Comparison of ENCODE assay signal across 30 cellular contexts in the genomic region with DNA sequence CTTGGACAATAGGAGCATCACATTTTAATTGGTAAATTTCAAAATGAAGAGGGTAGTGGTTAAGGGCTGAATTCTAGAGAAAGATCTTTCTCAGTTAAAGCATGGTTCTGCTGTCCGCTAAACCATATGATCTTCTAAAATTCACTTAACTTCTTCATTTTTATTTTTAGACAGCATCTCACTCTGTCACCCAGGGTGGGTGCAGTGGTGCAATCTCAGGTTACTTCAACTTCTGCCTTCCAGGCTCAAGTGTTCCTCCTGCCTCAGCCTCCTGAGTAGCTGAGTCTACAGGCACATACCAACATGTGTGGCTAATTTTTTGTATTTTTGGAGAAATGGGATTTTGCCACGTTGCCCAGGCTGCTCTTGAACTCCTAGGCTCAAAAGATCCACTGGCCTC.
A peak's percentile ranks its signal among the peaks of the same experiment; 100 is the strongest.
DNase-seq lines count a peak whose midpoint lies in the region; ATAC-seq and TF ChIP-seq lines count a peak whose summit lies in the region.
"Had no signal": no experiment of that assay in that cellular context is flagged by ENCODE, and none has a peak within 500 bp of the region (broad histone marks: within the 10 kb centered on the region; RNA-seq: fewer than 3 reads in every experiment).

No MANE protein-coding gene starts in this region.

- H3K4me1 ChIP-seq in OCI-LY3 (ENCODE audit: low read length) (peaks cover 18% of the 10 kb centered on the region), A673 (ENCODE audit: insufficient read depth, low read length, poor library complexity, severe bottlenecking) (peaks cover 10% of the 10 kb centered on the region), left lung (no peaks in the 10 kb centered on the region)
- no peaks in the 10 kb centered on the region for H3K4me1 ChIP-seq in naive thymus-derived CD4-positive, alpha-beta T cell (ENCODE audit: control insufficient read depth in 2 of 2, insufficient read depth in 2 of 2, low read length in 2 of 2)
- H3K4me1 ChIP-seq: BE2C, SJSA1, testis had no signal

- TF ChIP-seq CTCF in OCI-LY3 (IDR thresholded peaks at IDR 0.05; ENCODE audit: low read depth, low read length) (no peak), A673 (conservative IDR thresholded peaks at IDR 0.05; ENCODE audit: low read depth, low read length) (no peak), left lung (IDR thresholded peaks at IDR 0.05) (no peak)

- H3K79me2 ChIP-seq in OCI-LY3 (ENCODE audit: low read length): no peaks in the 10 kb centered on the region

- CTCF ChIA-PET in naive thymus-derived CD4-positive, alpha-beta T cell (lab: Charles Lee): no interaction called here
- CTCF ChIA-PET in A673 (lab: Charles Lee): no interaction called here

- POLR2A ChIA-PET in naive thymus-derived CD4-positive, alpha-beta T cell (lab: Charles Lee): no interaction called here
- POLR2A ChIA-PET in A673 (lab: Charles Lee; ENCODE audit: low non-redundant PET): no interaction called here

- no peaks in the 10 kb centered on the region for H4K20me1 ChIP-seq in OCI-LY3 (ENCODE audit: insufficient read depth, low read length)

- no peaks in the 10 kb centered on the region for H3K4me1 Mint-ChIP-seq in naive thymus-derived CD4-positive, alpha-beta T cell
- H3K4me1 Mint-ChIP-seq: activated CD8-positive, alpha-beta memory T cell treated with anti-CD3 and anti-CD28 coated beads, Interleukin-2, amount 10 ng/mL, durations not matched to agents 7 days and 5 days had no signal

- no peaks in the 10 kb centered on the region for H3K27me3 Mint-ChIP-seq in naive thymus-derived CD4-positive, alpha-beta T cell
- H3K27me3 Mint-ChIP-seq: activated CD8-positive, alpha-beta memory T cell treated with anti-CD3 and anti-CD28 coated beads, Interleukin-2, amount 10 ng/mL, durations not matched to agents 7 days and 5 days; stimulated activated naive CD8-positive, alpha-beta T cell treated with anti-CD3 and anti-CD28 coated beads, Interleukin-15, Interleukin-2, amounts not matched to agents 100 ng/mL and 50 ng/mL, for 24 hours had no signal

- no peaks in the 10 kb centered on the region for H3K27me3 ChIP-seq in OCI-LY3 (ENCODE audit: low read depth, low read length)
- no peaks in the 10 kb centered on the region for H3K27me3 ChIP-seq in naive thymus-derived CD4-positive, alpha-beta T cell (ENCODE audit: control insufficient read depth in 2 of 2, insufficient read depth in 2 of 2, low read length in 2 of 2)
- H3K27me3 ChIP-seq in A673 (replicated peaks; ENCODE audit: insufficient read depth, low read depth, low read length, poor library complexity): no peaks in the 10 kb centered on the region
- H3K27me3 ChIP-seq in left lung: no peaks in the 10 kb centered on the region
- H3K27me3 ChIP-seq: BE2C, cardiac muscle cell, MG63, SJSA1, testis had no signal

- no peak overlapping the region for H3K9ac ChIP-seq in OCI-LY3 (ENCODE audit: low read length)

- ATAC-seq in GM18907 (IDR thresholded peaks at IDR 0.05; ENCODE audit: unreplicated experiment) (peak; percentile 43), HG02798 (IDR thresholded peaks at IDR 0.05; ENCODE audit: poor library complexity, unreplicated experiment) (no peak), left lung (no peak)
- peak; percentile 18 for ATAC-seq in naive thymus-derived CD4-positive, alpha-beta T cell
- ATAC-seq: activated CD4-positive, CD25-positive, alpha-beta regulatory T cell treated with anti-CD3 and anti-CD28 coated beads, Interleukin-2, amount 50 U/mL, for 24 hours; activated CD8-positive, alpha-beta memory T cell treated with anti-CD3 and anti-CD28 coated beads, Interleukin-2, amount 10 ng/mL, durations not matched to agents 7 days and 5 days; K562; right cardiac atrium had no signal

- H3K4me3 Mint-ChIP-seq in naive thymus-derived CD4-positive, alpha-beta T cell: no peak overlapping the region
- H3K4me3 Mint-ChIP-seq: activated CD8-positive, alpha-beta memory T cell treated with anti-CD3 and anti-CD28 coated beads, Interleukin-2, amount 10 ng/mL, durations not matched to agents 7 days and 5 days; H9; stimulated activated naive CD8-positive, alpha-beta T cell treated with anti-CD3 and anti-CD28 coated beads, Interleukin-15, Interleukin-2, amounts not matched to agents 100 ng/mL and 50 ng/mL, for 24 hours had no signal

- H3K27ac ChIP-seq in OCI-LY3 (ENCODE audit: low read length) (no peak overlapping the region), A673 (ENCODE audit: low read depth, low read length, poor library complexity, severe bottlenecking) (no peak overlapping the region), left lung (no peak overlapping the region)
- no peak overlapping the region for H3K27ac ChIP-seq in naive thymus-derived CD4-positive, alpha-beta T cell (ENCODE audit: low read depth, low read length)
- H3K27ac ChIP-seq: cardiac muscle cell, coronary artery, epithelial cell of prostate, SJSA1, testis had no signal

- H3K27ac Mint-ChIP-seq in naive thymus-derived CD4-positive, alpha-beta T cell: no peak overlapping the region
- H3K27ac Mint-ChIP-seq: activated CD8-positive, alpha-beta memory T cell treated with anti-CD3 and anti-CD28 coated beads, Interleukin-2, amount 10 ng/mL, durations not matched to agents 7 days and 5 days; H9; stimulated activated naive CD8-positive, alpha-beta T cell treated with anti-CD3 and anti-CD28 coated beads, Interleukin-15, Interleukin-2, amounts not matched to agents 100 ng/mL and 50 ng/mL, for 24 hours had no signal

- no TSS peak for BruUV-seq in A673 (replicated peaks; lab: Mats Ljungman, UMichigan)

- H3K36me3 ChIP-seq in OCI-LY3 (replicated peaks; ENCODE audit: low read depth, low read length) (no peaks in the 10 kb centered on the region), A673 (ENCODE audit: insufficient read depth, low read length, poor library complexity, severe bottlenecking) (no peaks in the 10 kb centered on the region), left lung (no peaks in the 10 kb centered on the region)
- H3K36me3 ChIP-seq in naive thymus-derived CD4-positive, alpha-beta T cell (ENCODE audit: control insufficient read depth in 2 of 3, insufficient read depth in 3 of 3, low read length in 3 of 3): no peaks in the 10 kb centered on the region
- H3K36me3 ChIP-seq: BE2C, cardiac muscle cell, MG63, SJSA1 had no signal

- peaks cover 0 to 4% (median 0%) of the 10 kb centered on the region in 5 donors for H3K36me3 Mint-ChIP-seq in naive thymus-derived CD4-positive, alpha-beta T cell

- H3K9me3 ChIP-seq in OCI-LY3 (ENCODE audit: insufficient read depth, low read length): no peaks in the 10 kb centered on the region
- no peaks in the 10 kb centered on the region for H3K9me3 ChIP-seq in naive thymus-derived CD4-positive, alpha-beta T cell (ENCODE audit: control insufficient read depth in 2 of 3, low read length in 3 of 3)
- H3K9me3 ChIP-seq in A673 (ENCODE audit: low read depth, low read length, poor library complexity, severe bottlenecking): no peaks in the 10 kb centered on the region
- no peaks in the 10 kb centered on the region for H3K9me3 ChIP-seq in left lung
- H3K9me3 ChIP-seq: BE2C, MG63, SJSA1, testis had no signal

- no peak overlapping the region for H2AFZ ChIP-seq in OCI-LY3 (ENCODE audit: low read depth, low read length)

- intact Hi-C loops in naive thymus-derived CD4-positive, alpha-beta T cell (cut with micrococcal nuclease): no loop called here
- intact Hi-C loops in A673 (cut with micrococcal nuclease; ENCODE audit: unreplicated experiment) (no loop called here), left lung (cut with DNase I) (no loop called here)

- peak overlapping the region; percentile 30 for H3K4me2 ChIP-seq in OCI-LY3 (ENCODE audit: low read length)

- no peaks in the 10 kb centered on the region for H3K9me3 Mint-ChIP-seq in naive thymus-derived CD4-positive, alpha-beta T cell
- H3K9me3 Mint-ChIP-seq: H9; stimulated activated naive CD8-positive, alpha-beta T cell treated with anti-CD3 and anti-CD28 coated beads, Interleukin-15, Interleukin-2, amounts not matched to agents 100 ng/mL and 50 ng/mL, for 24 hours had no signal

- H3K4me3 ChIP-seq in OCI-LY3 (ENCODE audit: low read length) (no peak overlapping the region), A673 (ENCODE audit: low read depth, low read length, poor library complexity, severe bottlenecking) (no peak overlapping the region), left lung (no peak overlapping the region)
- H3K4me3 ChIP-seq in naive thymus-derived CD4-positive, alpha-beta T cell (ENCODE audit: low read length): no peak overlapping the region
- H3K4me3 ChIP-seq: cardiac muscle cell, coronary artery, K562, MG63, SJSA1, testis had no signal

- DNase-seq in Kasumi-1 (lab: John Stamatoyannopoulos, UW) (peak; percentile 42 to 54), A673 (ENCODE audit: low spot score) (no peak), left lung (no peak)
- DNase-seq in naive thymus-derived CD4-positive, alpha-beta T cell: no peak
- DNase-seq: activated CD4-positive, alpha-beta T cell treated with anti-CD3 and anti-CD28 coated beads, Interleukin-2, amount 50 U/mL, for 4 hours; activated CD8-positive, alpha-beta memory T cell treated with anti-CD3 and anti-CD28 coated beads, Interleukin-2, amount 10 ng/mL, durations not matched to agents 7 days and 5 days; activated gamma-delta T cell treated with Interleukin-2 at 50 U/mL for 16 hours; activated T-cell treated with anti-CD3 and anti-CD28 coated beads, Interleukin-2, amount 50 U/mL, for 48 hours; BE2C; DMS 273 treated with DMSO at 0.1 percent for 48 hours; effector memory CD4-positive, alpha-beta T cell; H9; mesendoderm; MG63; NCI-H1436 treated with DMSO at 0.1 percent for 48 hours; NCI-H345; right cardiac atrium; stimulated activated CD4-positive, alpha-beta T cell treated with anti-CD3 and anti-CD28 coated beads, Interleukin-1b, Interleukin-23, amount 100 ng/mL, for 48 hours; T-helper 1 cell; testis had no signal

Comparison
In these comparisons a context has a peak if more than half of its experiments do, and no peak if none do; other contexts are left out.
1. ATAC-seq: peak in GM18907 (single experiment) and naive thymus-derived CD4-positive, alpha-beta T cell (single experiment); none in HG02798 (single experiment) and left lung (single experiment).
2. DNase-seq: peak in Kasumi-1 (2 of 2); none in naive thymus-derived CD4-positive, alpha-beta T cell (0 of 9), A673 (single experiment) and left lung (0 of 2).